Comparison of ENCODE assay signal across 1 cellular context in the genomic region with DNA sequence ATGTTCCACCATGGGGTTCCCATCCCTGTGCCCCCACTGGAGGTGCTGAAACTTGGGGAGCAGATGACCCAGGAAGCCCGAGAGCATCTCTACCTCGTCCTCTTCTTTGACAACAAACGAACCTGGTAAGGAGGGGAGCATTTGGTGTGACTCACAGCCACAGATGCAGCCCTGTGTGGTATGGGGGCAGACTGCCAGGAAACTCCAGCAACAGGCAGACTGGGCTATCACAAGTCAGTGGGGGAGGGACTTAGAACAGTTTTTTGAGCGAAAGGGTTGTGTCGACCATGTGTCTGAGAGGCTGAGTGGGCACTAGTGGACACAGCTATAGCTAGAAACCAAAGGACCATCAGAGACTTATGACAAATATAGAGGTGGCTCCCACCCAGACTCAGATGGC.
TF ChIP-seq lines count a peak whose summit lies in the region.

No MANE protein-coding gene starts in this region.

TF ChIP-seq in GM12878, 131 proteins besides CTCF, POLR2A, EP300 and RAD21:
- TF ChIP-seq ZNF207 (IDR thresholded peaks at IDR 0.05; ENCODE audit: borderline replicate concordance) (no peak), HDAC6 (IDR thresholded peaks at IDR 0.05; ENCODE audit: unreplicated experiment) (no peak), TARDBP (IDR thresholded peaks at IDR 0.05; ENCODE audit: borderline replicate concordance) (no peak), WRNIP1 (IDR thresholded peaks at IDR 0.05; ENCODE audit: borderline replicate concordance, low read depth, low read length) (no peak), ATF7 (IDR thresholded peaks at IDR 0.05; ENCODE audit: low read depth) (no peak), BRCA1 (IDR thresholded peaks at IDR 0.05; ENCODE audit: low read depth, low read length) (no peak), ATF3 (IDR thresholded peaks at IDR 0.05; ENCODE audit: borderline replicate concordance, extremely low read depth, low read depth, low read length) (no peak), ZBED1 (IDR thresholded peaks at IDR 0.05; ENCODE audit: borderline replicate concordance) (no peak), IKZF1 (conservative IDR thresholded peaks at IDR 0.05) (no peak), FOS (IDR thresholded peaks at IDR 0.05; ENCODE audit: borderline replicate concordance, extremely low read depth, insufficient read length) (no peak), ZNF687 (IDR thresholded peaks at IDR 0.05) (no peak), ETV6 (conservative IDR thresholded peaks at IDR 0.05 in 1 of 2, IDR thresholded peaks at IDR 0.05 in 1 of 2; ENCODE audit: borderline replicate concordance in 1 of 2, low read depth in 1 of 2) (no peak), NBN (IDR thresholded peaks at IDR 0.05) (no peak), TBL1XR1 (IDR thresholded peaks at IDR 0.05; ENCODE audit: low read depth, low read length) (no peak), CREB1 (IDR thresholded peaks at IDR 0.05; ENCODE audit: low read depth) (no peak), EZH2 (IDR thresholded peaks at IDR 0.05; ENCODE audit: borderline replicate concordance, control insufficient read depth, low read depth, low read length) (no peak), E2F8 (IDR thresholded peaks at IDR 0.05; ENCODE audit: low read depth, partially characterized antibody) (no peak)
- TF ChIP-seq, protein P1, sequence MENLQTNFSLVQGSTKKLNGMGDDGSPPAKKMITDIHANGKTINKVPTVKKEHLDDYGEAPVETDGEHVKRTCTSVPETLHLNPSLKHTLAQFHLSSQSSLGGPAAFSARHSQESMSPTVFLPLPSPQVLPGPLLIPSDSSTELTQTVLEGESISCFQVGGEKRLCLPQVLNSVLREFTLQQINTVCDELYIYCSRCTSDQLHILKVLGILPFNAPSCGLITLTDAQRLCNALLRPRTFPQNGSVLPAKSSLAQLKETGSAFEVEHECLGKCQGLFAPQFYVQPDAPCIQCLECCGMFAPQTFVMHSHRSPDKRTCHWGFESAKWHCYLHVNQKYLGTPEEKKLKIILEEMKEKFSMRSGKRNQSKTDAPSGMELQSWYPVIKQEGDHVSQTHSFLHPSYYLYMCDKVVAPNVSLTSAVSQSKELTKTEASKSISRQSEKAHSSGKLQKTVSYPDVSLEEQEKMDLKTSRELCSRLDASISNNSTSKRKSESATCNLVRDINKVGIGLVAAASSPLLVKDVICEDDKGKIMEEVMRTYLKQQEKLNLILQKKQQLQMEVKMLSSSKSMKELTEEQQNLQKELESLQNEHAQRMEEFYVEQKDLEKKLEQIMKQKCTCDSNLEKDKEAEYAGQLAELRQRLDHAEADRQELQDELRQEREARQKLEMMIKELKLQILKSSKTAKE (IDR thresholded peaks at IDR 0.05; ENCODE audit: low read depth, poor library complexity, severe bottlenecking), result no peak
- TF ChIP-seq, protein P2, sequence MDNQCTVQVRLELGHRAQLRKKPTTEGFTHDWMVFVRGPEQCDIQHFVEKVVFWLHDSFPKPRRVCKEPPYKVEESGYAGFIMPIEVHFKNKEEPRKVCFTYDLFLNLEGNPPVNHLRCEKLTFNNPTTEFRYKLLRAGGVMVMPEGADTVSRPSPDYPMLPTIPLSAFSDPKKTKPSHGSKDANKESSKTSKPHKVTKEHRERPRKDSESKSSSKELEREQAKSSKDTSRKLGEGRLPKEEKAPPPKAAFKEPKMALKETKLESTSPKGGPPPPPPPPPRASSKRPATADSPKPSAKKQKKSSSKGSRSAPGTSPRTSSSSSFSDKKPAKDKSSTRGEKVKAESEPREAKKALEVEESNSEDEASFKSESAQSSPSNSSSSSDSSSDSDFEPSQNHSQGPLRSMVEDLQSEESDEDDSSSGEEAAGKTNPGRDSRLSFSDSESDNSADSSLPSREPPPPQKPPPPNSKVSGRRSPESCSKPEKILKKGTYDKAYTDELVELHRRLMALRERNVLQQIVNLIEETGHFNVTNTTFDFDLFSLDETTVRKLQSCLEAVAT (IDR thresholded peaks at IDR 0.05), result no peak
TF ChIP-seq in GM12878: peak in this region for 0.
